ENCODE assay signal across 11 cellular contexts in genomic region chr9:127887792-127888191, GRCh38. TPM values are rescaled to one million over a fixed set of nuclear protein-coding genes. Genes with fewer than 3 reads are reported as not detected.
DNase-seq lines count a peak whose midpoint lies in the region; ATAC-seq, FAIRE-seq and TF ChIP-seq lines count a peak whose summit lies in the region.
"Had no signal": no experiment of that assay in that cellular context is flagged by ENCODE, and none has a peak within 500 bp of the region (broad histone marks: within the 10 kb centered on the region; RNA-seq: fewer than 3 reads in every experiment).

No MANE protein-coding gene starts in this region.

- H3K36me3 ChIP-seq in RWPE2 (ENCODE audit: low read depth) (peaks cover 39% of the 10 kb centered on the region), body of pancreas (replicated peaks in 1 of 2; ENCODE audit: insufficient read depth in 1 of 2, low read depth in 2 of 2) (peaks cover 6 to 18% of the 10 kb centered on the region in 2 donors)

- H3K4me1 ChIP-seq in A549 (no peaks in the 10 kb centered on the region), RWPE2 (ENCODE audit: insufficient read depth, poor library complexity, severe bottlenecking) (no peaks in the 10 kb centered on the region), body of pancreas (peaks cover 29% of the 10 kb centered on the region)

- POLR2A ChIA-PET in A549 (lab: Yijun Ruan, JAX): no interaction called here

- H3K4me3 ChIP-seq in A549 (no peak overlapping the region), GM12864 (ENCODE audit: low read depth, low read length) (no peak overlapping the region), RWPE2 (ENCODE audit: severe bottlenecking) (no peak overlapping the region), fibroblast of villous mesenchyme (ENCODE audit: low read depth, low read length) (no peak overlapping the region), body of pancreas (no peak overlapping the region)

- no peak overlapping the region for H3K27ac ChIP-seq in A549
- no peak overlapping the region for H3K27ac ChIP-seq in RWPE2 (ENCODE audit: poor library complexity, severe bottlenecking)
- H3K27ac ChIP-seq in body of pancreas: no peak overlapping the region
- H3K27ac ChIP-seq: C4-2B had no signal

- FAIRE-seq in A549 (lab: Jason Lieb, UNC): no peak

- no peak for TF ChIP-seq RAD21 in A549 (conservative IDR thresholded peaks at IDR 0.05 in 1 of 2, IDR thresholded peaks at IDR 0.05 in 1 of 2)

- CTCF ChIA-PET in A549 (lab: Yijun Ruan, JAX): interaction anchor here (0.6 to 6.5 kb wide), 7 partner anchors 18 to 253 kb away, joined by 3 to 50 read pairs (median 3); no protein-coding TSS in a partner anchor

- no peak for TF ChIP-seq CTCF in A549 (IDR thresholded peaks at IDR 0.05)
- peak; percentile 41 for TF ChIP-seq CTCF in GM12864 (IDR thresholded peaks at IDR 0.05; ENCODE audit: low read depth, low read length, missing control alignments)
- no peak for TF ChIP-seq CTCF in RWPE2 (IDR thresholded peaks at IDR 0.05; ENCODE audit: poor library complexity, severe bottlenecking)
- peak; percentile 29 for TF ChIP-seq CTCF in fibroblast of villous mesenchyme (IDR thresholded peaks at IDR 0.05; ENCODE audit: insufficient read depth, low read depth, low read length)
- no peak for TF ChIP-seq CTCF in body of pancreas (IDR thresholded peaks at IDR 0.05)

- no peaks in the 10 kb centered on the region for H3K27me3 ChIP-seq in RWPE2 (ENCODE audit: insufficient read depth, poor library complexity, severe bottlenecking)
- no peaks in the 10 kb centered on the region for H3K27me3 ChIP-seq in body of pancreas

- 84% methylated on average over 2 of the region's 2 CpGs for WGBS in A549 (ENCODE audit: missing lambda C conversion rate)
- 80 to 81% methylated on average over 2 of the region's 2 CpGs for WGBS in body of pancreas, 2 donors

- ATAC-seq in A549 (peak; percentile 80 to 84), RWPE2 (ENCODE audit: low read depth) (peak; percentile 62; the same call in 2 of the 3 replicates), GM19397 (IDR thresholded peaks at IDR 0.05; ENCODE audit: unreplicated experiment) (no peak), body of pancreas (no peak)

- no peak for TF ChIP-seq POLR2A in A549 (IDR thresholded peaks at IDR 0.05; ENCODE audit: low read length)
- no peak for TF ChIP-seq POLR2A in body of pancreas (IDR thresholded peaks at IDR 0.05)

- DNase-seq in A549 (ENCODE audit: low read depth in 1 of 2, low spot score in 1 of 2) (peak in 1 of 2 experiments; percentile 56), GM12864 (ENCODE audit: low read depth) (no peak), RWPE2 (ENCODE audit: low spot score) (no peak), fibroblast of villous mesenchyme (ENCODE audit: low read depth) (no peak), NCI-H1105 treated with DMSO at 0.1 percent for 48 hours (lab: John Stamatoyannopoulos, UW) (no peak), occipital lobe (lab: John Stamatoyannopoulos, UW) (no peak), body of pancreas (no peak)
- DNase-seq: activated T-cell treated with anti-CD3 and anti-CD28 coated beads, Interleukin-2, amount 50 U/mL, for 4 hours had no signal

- no peak for TF ChIP-seq EP300 in A549 (IDR thresholded peaks at IDR 0.05)

- H3K9me3 ChIP-seq in A549 (peaks cover 3% of the 10 kb centered on the region; the same call in 2 of the 3 replicates), RWPE2 (ENCODE audit: severe bottlenecking) (no peaks in the 10 kb centered on the region), body of pancreas (peaks cover 0 to 2% (median 0%) of the 10 kb centered on the region in 3 donors)

- H3K4me2 ChIP-seq in A549: no peak overlapping the region

- intact Hi-C loops in body of pancreas (cut with DNase I): no loop called here

TF ChIP-seq in A549, 52 proteins besides CTCF, POLR2A, EP300 and RAD21:
- TF ChIP-seq ZNF302 (CRISPR knock-in tag; IDR thresholded peaks at IDR 0.05) (no peak), GATA3 (IDR thresholded peaks at IDR 0.05; ENCODE audit: borderline replicate concordance) (no peak), MYC (IDR thresholded peaks at IDR 0.05; ENCODE audit: borderline replicate concordance, low read length) (no peak), ZSCAN20 (CRISPR knock-in tag; IDR thresholded peaks at IDR 0.05) (no peak), JUN (IDR thresholded peaks at IDR 0.05) (no peak), FOXS1 (CRISPR knock-in tag; IDR thresholded peaks at IDR 0.05) (no peak), RNF2 (IDR thresholded peaks at IDR 0.05; ENCODE audit: borderline replicate concordance, low read depth) (no peak), NR3C1 (IDR thresholded peaks at IDR 0.05) (no peak), CHD4 (IDR thresholded peaks at IDR 0.05; ENCODE audit: borderline replicate concordance) (no peak), PHF8 (IDR thresholded peaks at IDR 0.05; ENCODE audit: borderline replicate concordance, low read depth) (no peak), HOXB13 (CRISPR knock-in tag; IDR thresholded peaks at IDR 0.05; ENCODE audit: low read depth) (no peak), EHMT2 (IDR thresholded peaks at IDR 0.05; ENCODE audit: low read depth) (no peak), SREBF2 (IDR thresholded peaks at IDR 0.05) (no peak), CHD2 (IDR thresholded peaks at IDR 0.05; ENCODE audit: low read length, partially characterized antibody) (no peak)

RNA-seq across cellular contexts. Expression of gene AK1, which starts 10.3 kb away (rescaled TPM):
- 30.0 and 33.6 TPM in 2 replicates for polyA plus RNA-seq in A549 (2011; rRNA removed)
- polyA plus RNA-seq in A549 (2012; cell fraction: cytosol; rRNA removed): 75.1 and 94.3 TPM in 2 replicates
- 47.3 and 77.3 TPM in 2 replicates for polyA plus RNA-seq in A549 (2012; cell fraction: nucleus; rRNA removed)
- 31.9 to 38.2 TPM (median 31.9 TPM) in 3 replicates for polyA plus RNA-seq in A549 (2017; fragmentation: RNase III; extraction: RNeasy Plus Mini Kit Qiagen cat#74134 plus additional on column Dnase treatment)
- polyA minus RNA-seq in A549 (2011; rRNA and poly(A)+ RNA removed): 14.8 and 18.0 TPM in 2 replicates
- 37.1 and 43.8 TPM in 2 replicates for total RNA-seq in fibroblast of villous mesenchyme
- total RNA-seq in occipital lobe: 28.4 TPM
- 10 to 100 TPM in 1 of 2 donors, 1 to 10 TPM in 1; 8.8 to 23.7 TPM for total RNA-seq in body of pancreas

RNA-seq across cellular contexts. Expression of gene ST6GALNAC6, which starts 11.6 kb away (rescaled TPM):
- 8.2 and 14.7 TPM in 2 replicates for polyA plus RNA-seq in A549 (2011; rRNA removed)
- 12.7 and 16.0 TPM in 2 replicates for polyA plus RNA-seq in A549 (2012; cell fraction: cytosol; rRNA removed)
- polyA plus RNA-seq in A549 (2012; cell fraction: nucleus; rRNA removed): 36.6 and 37.6 TPM in 2 replicates
- polyA plus RNA-seq in A549 (2017; fragmentation: RNase III; extraction: RNeasy Plus Mini Kit Qiagen cat#74134 plus additional on column Dnase treatment): 15.8 to 25.2 TPM (median 22.0 TPM) in 3 replicates
- 15.6 and 18.6 TPM in 2 replicates for polyA minus RNA-seq in A549 (2011; rRNA and poly(A)+ RNA removed)
- total RNA-seq in fibroblast of villous mesenchyme: 39.9 and 44.0 TPM in 2 replicates
- total RNA-seq in occipital lobe: 31.8 TPM
- total RNA-seq in body of pancreas: 10 to 100 TPM; 46.1 to 66.7 TPM

RNA-seq across cellular contexts. Expression of gene ST6GALNAC4, which starts 29.0 kb away (rescaled TPM):
- polyA plus RNA-seq in A549 (2011; rRNA removed) (11.0 and 12.5 TPM in 2 replicates), A549 (2017; fragmentation: RNase III; extraction: RNeasy Plus Mini Kit Qiagen cat#74134 plus additional on column Dnase treatment) (18.1 to 25.4 TPM (median 24.8 TPM) in 3 replicates)
- 21.5 and 29.4 TPM in 2 replicates for polyA plus RNA-seq in A549 (2012; cell fraction: cytosol; rRNA removed)
- polyA plus RNA-seq in A549 (2012; cell fraction: nucleus; rRNA removed): 28.7 and 46.1 TPM in 2 replicates
- polyA minus RNA-seq in A549 (2011; rRNA and poly(A)+ RNA removed): 17.6 and 18.1 TPM in 2 replicates
- total RNA-seq in fibroblast of villous mesenchyme (30.0 and 34.1 TPM in 2 replicates), occipital lobe (10.5 TPM), body of pancreas (10 to 100 TPM; 36.6 to 63.8 TPM)

RNA-seq across cellular contexts. Expression of gene ENG, which starts 33.3 kb away (rescaled TPM):
- not detected in 2 replicates for polyA plus RNA-seq in A549 (2011; rRNA removed)
- polyA plus RNA-seq in A549 (2012; cell fraction: cytosol; rRNA removed): 0.01 and 0.05 TPM in 2 replicates
- 0.17 TPM in 1 of 2 replicates, not detected in the other for polyA plus RNA-seq in A549 (2012; cell fraction: nucleus; rRNA removed)
- polyA plus RNA-seq in A549 (2017; fragmentation: RNase III; extraction: RNeasy Plus Mini Kit Qiagen cat#74134 plus additional on column Dnase treatment): 0.03 to 0.15 TPM (median 0.08 TPM) in 3 replicates
- not detected in 2 replicates for polyA minus RNA-seq in A549 (2011; rRNA and poly(A)+ RNA removed)
- 25.8 and 30.7 TPM in 2 replicates for total RNA-seq in fibroblast of villous mesenchyme
- total RNA-seq in occipital lobe: 0.16 TPM
- 10 to 100 TPM; 20.2 to 26.7 TPM for total RNA-seq in body of pancreas
- polyA plus RNA-seq: neural cell had no signal

RNA-seq across cellular contexts. Expression of gene PIP5KL1, which starts 42.8 kb away (rescaled TPM):
- polyA plus RNA-seq in A549 (2011; rRNA removed): 1.8 and 2.4 TPM in 2 replicates
- polyA plus RNA-seq in A549 (2012; cell fraction: cytosol; rRNA removed): 1.4 and 2.2 TPM in 2 replicates
- polyA plus RNA-seq in A549 (2012; cell fraction: nucleus; rRNA removed): 19.9 and 20.7 TPM in 2 replicates
- polyA plus RNA-seq in A549 (2017; fragmentation: RNase III; extraction: RNeasy Plus Mini Kit Qiagen cat#74134 plus additional on column Dnase treatment): 2.0 to 3.7 TPM (median 2.5 TPM) in 3 replicates
- polyA minus RNA-seq in A549 (2011; rRNA and poly(A)+ RNA removed): 0.70 and 2.0 TPM in 2 replicates
- 2.6 and 3.5 TPM in 2 replicates for total RNA-seq in fibroblast of villous mesenchyme
- total RNA-seq in occipital lobe: 1.4 TPM
- 1 to 10 TPM; 1.3 to 2.6 TPM for total RNA-seq in body of pancreas

Comparison
In these comparisons a context has a peak if more than half of its experiments do, and no peak if none do; other contexts are left out.
1. ATAC-seq: peak in A549 (2 of 2) and RWPE2 (single experiment); none in GM19397 (single experiment) and body of pancreas (single experiment).
2. CTCF ChIP-seq: peak in GM12864 (single experiment) and fibroblast of villous mesenchyme (single experiment); none in A549 (single experiment), RWPE2 (single experiment) and body of pancreas (0 of 7).